Comparison of ENCODE assay signal across 22 cellular contexts in the genomic region with DNA sequence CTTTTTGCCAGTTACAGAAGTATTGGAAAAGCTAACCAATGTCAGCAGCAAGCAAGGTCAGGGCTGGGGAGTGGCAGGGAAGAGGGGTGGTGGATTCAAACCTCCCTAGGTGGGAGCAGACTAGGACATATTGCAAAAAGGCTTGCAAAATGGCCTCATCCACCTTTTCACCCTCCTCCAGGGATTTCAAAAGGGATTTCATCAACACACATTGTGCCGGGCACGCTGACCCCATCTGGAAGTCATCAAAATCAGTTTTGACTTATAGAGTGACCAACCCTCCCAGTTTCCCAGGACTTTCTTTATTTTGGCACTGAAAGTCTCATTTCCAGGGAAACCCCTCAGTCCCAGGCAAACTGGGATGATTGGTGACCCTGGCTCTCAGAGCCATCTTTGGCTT.
"Had no signal": no experiment of that assay in that cellular context is flagged by ENCODE, and none has a peak within 500 bp of the region (broad histone marks: within the 10 kb centered on the region; RNA-seq: fewer than 3 reads in every experiment).

No MANE protein-coding gene starts in this region.

- H3K36me3 Mint-ChIP-seq: natural killer cell treated with Interleukin-12 subunit alpha and Interleukin-12 subunit beta and Interleukin-15 and Interleukin-18, amount 100 ng/mL, for 72 hours; T-cell had no signal

- ATAC-seq: activated CD4-positive, alpha-beta T cell treated with anti-CD3 and anti-CD28 coated beads for 36 hours; activated CD8-positive, alpha-beta T cell treated with anti-CD3 and anti-CD28 coated beads for 36 hours; activated naive CD8-positive, alpha-beta T cell treated with anti-CD3 and anti-CD28 coated beads, Interleukin-2, amount 50 U/mL, for 24 hours; gastroesophageal sphincter; natural killer cell treated with Interleukin-12 subunit alpha and Interleukin-12 subunit beta and Interleukin-15 and Interleukin-18, amount 100 ng/mL, for 72 hours; T-cell; upper lobe of right lung had no signal

- H3K9me3 Mint-ChIP-seq: activated CD8-positive, alpha-beta T cell treated with anti-CD3 and anti-CD28 coated beads for 36 hours; activated naive CD8-positive, alpha-beta T cell treated with anti-CD3 and anti-CD28 coated beads, Interleukin-2, amount 50 U/mL, for 24 hours; natural killer cell treated with Interleukin-12 subunit alpha and Interleukin-12 subunit beta and Interleukin-15 and Interleukin-18, amount 100 ng/mL, for 72 hours had no signal

- H3K36me3 ChIP-seq: gastroesophageal sphincter, left ventricle myocardium inferior, sigmoid colon, suprapubic skin, upper lobe of right lung had no signal

- H3K4me3 Mint-ChIP-seq: activated CD4-positive, alpha-beta T cell treated with anti-CD3 and anti-CD28 coated beads for 36 hours; activated CD8-positive, alpha-beta T cell treated with anti-CD3 and anti-CD28 coated beads for 36 hours; activated naive CD8-positive, alpha-beta T cell treated with anti-CD3 and anti-CD28 coated beads, Interleukin-2, amount 50 U/mL, for 24 hours; natural killer cell treated with Interleukin-12 subunit alpha and Interleukin-12 subunit beta and Interleukin-15 and Interleukin-18, amount 100 ng/mL, for 72 hours; T-cell had no signal

- H3K27ac Mint-ChIP-seq: activated CD4-positive, alpha-beta T cell treated with anti-CD3 and anti-CD28 coated beads for 36 hours; activated CD8-positive, alpha-beta T cell treated with anti-CD3 and anti-CD28 coated beads for 36 hours; activated naive CD8-positive, alpha-beta T cell treated with anti-CD3 and anti-CD28 coated beads, Interleukin-2, amount 50 U/mL, for 24 hours; natural killer cell treated with Interleukin-12 subunit alpha and Interleukin-12 subunit beta and Interleukin-15 and Interleukin-18, amount 100 ng/mL, for 72 hours; T-cell had no signal

- H3K27me3 ChIP-seq: sigmoid colon, suprapubic skin had no signal

- H3K9me3 ChIP-seq: gastroesophageal sphincter, left ventricle myocardium inferior, sigmoid colon, suprapubic skin, upper lobe of right lung had no signal

- H3K4me3 ChIP-seq: gastroesophageal sphincter, left ventricle myocardium inferior, sigmoid colon, suprapubic skin, upper lobe of right lung had no signal

- H3K4me1 ChIP-seq: gastroesophageal sphincter, left ventricle myocardium inferior, suprapubic skin, upper lobe of right lung had no signal

- H3K27ac ChIP-seq: gastroesophageal sphincter, left ventricle myocardium inferior, sigmoid colon, suprapubic skin, upper lobe of right lung, VCaP had no signal

- DNase-seq: activated CD4-positive, alpha-beta T cell treated with anti-CD3 and anti-CD28 coated beads for 36 hours; activated CD8-positive, alpha-beta memory T cell treated with anti-CD3 and anti-CD28 coated beads, Interleukin-2, amount 50 U/mL, for 4 hours; activated CD8-positive, alpha-beta T cell treated with anti-CD3 and anti-CD28 coated beads for 36 hours; activated naive CD4-positive, alpha-beta T cell treated with Interleukin-2 at 50 U/mL for 16 hours; activated naive CD8-positive, alpha-beta T cell treated with anti-CD3 and anti-CD28 coated beads, Interleukin-2, amount 50 U/mL, for 24 hours; central memory CD4-positive, alpha-beta T cell; cortex of kidney; effector memory CD4-positive, alpha-beta T cell; kidney; left ventricle myocardium inferior; mesenchymal stem cell; sigmoid colon; stimulated activated CD4-positive, alpha-beta T cell treated with anti-CD3 and anti-CD28 coated beads, Interleukin-12 subunit alpha, Interleukin-12 subunit beta, amount 100 ng/mL, for 4 hours; stimulated activated CD4-positive, alpha-beta T cell treated with anti-CD3 and anti-CD28 coated beads, Interleukin-2, amount 100 ng/mL, for 48 hours; stimulated activated naive CD4-positive, alpha-beta T cell treated with Interleukin-2 at 50 U/mL for 16 hours; T-cell; T1000; upper lobe of right lung had no signal

- H3K4me1 Mint-ChIP-seq: activated CD4-positive, alpha-beta T cell treated with anti-CD3 and anti-CD28 coated beads for 36 hours; activated naive CD8-positive, alpha-beta T cell treated with anti-CD3 and anti-CD28 coated beads, Interleukin-2, amount 50 U/mL, for 24 hours; T-cell had no signal
